In the genomic region with DNA sequence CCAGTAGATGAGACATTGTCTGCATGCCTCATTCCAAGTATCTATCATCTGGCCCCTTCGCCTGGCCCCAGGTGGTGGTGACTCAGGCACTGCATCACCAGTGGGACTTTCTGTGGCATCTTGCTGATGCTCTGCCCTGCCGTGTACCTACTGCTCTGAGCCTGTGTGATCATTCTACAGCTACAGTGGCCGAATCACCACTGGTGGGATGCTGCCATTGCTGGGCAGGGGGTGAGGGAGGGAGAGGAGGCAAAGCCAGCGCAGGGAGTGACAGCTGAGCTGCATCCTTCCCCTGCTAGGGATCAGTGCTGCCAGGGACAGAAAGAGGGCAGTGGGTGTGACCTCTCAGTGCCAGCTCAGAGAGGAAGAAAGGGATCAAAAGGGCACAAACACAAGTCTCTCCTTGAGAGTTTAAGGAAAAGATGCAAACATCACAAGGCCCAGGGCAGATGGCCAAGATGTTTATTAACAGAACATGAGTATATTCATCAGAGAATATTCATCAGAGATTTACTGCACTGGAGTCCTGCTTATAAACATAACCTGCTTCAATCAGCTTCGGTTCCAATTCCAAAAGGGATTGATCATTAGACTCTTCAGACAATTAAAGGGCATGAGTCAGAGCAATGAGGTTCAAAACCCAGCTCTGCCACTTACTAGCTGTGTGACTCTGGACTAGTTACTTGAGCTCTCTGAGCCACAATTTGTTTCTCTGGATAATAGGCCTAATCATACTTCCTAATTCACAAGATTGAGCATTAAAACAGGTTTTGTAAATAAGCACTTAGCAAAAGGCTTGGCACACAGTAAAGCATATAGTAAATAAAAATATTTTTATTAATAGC, we compare ENCODE assay signal across 8 cellular contexts.
DNase-seq lines count a peak whose midpoint lies in the region; ATAC-seq and TF ChIP-seq lines count a peak whose summit lies in the region.

No MANE protein-coding gene starts in this region.

- H3K4me3 Mint-ChIP-seq in activated T-cell treated with anti-CD3 and anti-CD28 coated beads, Interleukin-2, amount 50 U/mL, for 24 hours = peak overlapping the region; percentile 37
- H3K4me3 Mint-ChIP-seq in naive thymus-derived CD4-positive, alpha-beta T cell = peak overlapping the region in 1 of 10 donors; percentile 8

- H3K9me3 ChIP-seq in naive thymus-derived CD4-positive, alpha-beta T cell (ENCODE audit: control insufficient read depth in 2 of 3, low read length in 3 of 3) = no peaks in the 10 kb centered on the region
- H3K9me3 ChIP-seq in gastrocnemius medialis = no peaks in the 10 kb centered on the region

- peak; percentile 55 for DNase-seq in AG08395 (ENCODE audit: low spot score)
- peak; percentile 78 for DNase-seq in activated T-cell treated with anti-CD3 and anti-CD28 coated beads, Interleukin-2, amount 50 U/mL, for 24 hours
- DNase-seq in naive thymus-derived CD4-positive, alpha-beta T cell = peak in 1 of 9 donors; percentile 72
- DNase-seq in gastrocnemius medialis = no peak
- no peak for DNase-seq in left ventricle myocardium superior
- no peak for DNase-seq in SK-N-DZ (ENCODE audit: low spot score)

- CTCF ChIA-PET in naive thymus-derived CD4-positive, alpha-beta T cell (lab: Charles Lee) = no interaction called here

- H3K4me3 ChIP-seq in naive thymus-derived CD4-positive, alpha-beta T cell (ENCODE audit: low read length) = no peak overlapping the region
- no peak overlapping the region for H3K4me3 ChIP-seq in gastrocnemius medialis

- no peaks in the 10 kb centered on the region for H3K36me3 ChIP-seq in naive thymus-derived CD4-positive, alpha-beta T cell (ENCODE audit: control insufficient read depth in 2 of 3, insufficient read depth in 3 of 3, low read length in 3 of 3)
- H3K36me3 ChIP-seq in gastrocnemius medialis = no peaks in the 10 kb centered on the region

- no peaks in the 10 kb centered on the region for H3K27me3 ChIP-seq in naive thymus-derived CD4-positive, alpha-beta T cell (ENCODE audit: control insufficient read depth in 2 of 2, insufficient read depth in 2 of 2, low read length in 2 of 2)
- H3K27me3 ChIP-seq in gastrocnemius medialis = no peaks in the 10 kb centered on the region

- no peaks in the 10 kb centered on the region for H3K9me3 Mint-ChIP-seq in activated T-cell treated with anti-CD3 and anti-CD28 coated beads, Interleukin-2, amount 50 U/mL, for 24 hours
- H3K9me3 Mint-ChIP-seq in naive thymus-derived CD4-positive, alpha-beta T cell = no peaks in the 10 kb centered on the region

- TF ChIP-seq POLR2A in gastrocnemius medialis (IDR thresholded peaks at IDR 0.05) = no peak

- H3K4me1 ChIP-seq in naive thymus-derived CD4-positive, alpha-beta T cell (ENCODE audit: control insufficient read depth in 2 of 2, insufficient read depth in 2 of 2, low read length in 2 of 2) = no peaks in the 10 kb centered on the region
- peaks cover 0 to 7% of the 10 kb centered on the region in 2 donors for H3K4me1 ChIP-seq in gastrocnemius medialis

- no peaks in the 10 kb centered on the region for H3K36me3 Mint-ChIP-seq in activated T-cell treated with anti-CD3 and anti-CD28 coated beads, Interleukin-2, amount 50 U/mL, for 24 hours (ENCODE audit: low read depth)
- H3K36me3 Mint-ChIP-seq in naive thymus-derived CD4-positive, alpha-beta T cell = peaks cover 0 to 3% (median 0%) of the 10 kb centered on the region in 5 donors

- intact Hi-C loops in naive thymus-derived CD4-positive, alpha-beta T cell (cut with micrococcal nuclease) = no loop called here
- intact Hi-C loops in gastrocnemius medialis (cut with DNase I; ENCODE audit: low total_unique reads) = no loop called here
- intact Hi-C loops in left ventricle myocardium superior (cut with micrococcal nuclease) = no loop called here

- POLR2A ChIA-PET in naive thymus-derived CD4-positive, alpha-beta T cell (lab: Charles Lee) = no interaction called here

- H3K4me1 Mint-ChIP-seq in activated T-cell treated with anti-CD3 and anti-CD28 coated beads, Interleukin-2, amount 50 U/mL, for 24 hours (ENCODE audit: low read depth) = peaks cover 29% of the 10 kb centered on the region
- peaks cover 0 to 12% (median 0%) of the 10 kb centered on the region in 7 donors for H3K4me1 Mint-ChIP-seq in naive thymus-derived CD4-positive, alpha-beta T cell

- H3K27ac Mint-ChIP-seq in activated T-cell treated with anti-CD3 and anti-CD28 coated beads, Interleukin-2, amount 50 U/mL, for 24 hours = peak overlapping the region; percentile 90
- peak overlapping the region in 2 of 9 donors; percentile 28 to 56 for H3K27ac Mint-ChIP-seq in naive thymus-derived CD4-positive, alpha-beta T cell

- ATAC-seq in HG03342 (IDR thresholded peaks at IDR 0.05; ENCODE audit: unreplicated experiment) (peak; percentile 73), gastrocnemius medialis (no peak), GM18861 (IDR thresholded peaks at IDR 0.05; ENCODE audit: unreplicated experiment) (no peak), left ventricle myocardium superior (no peak)
- peak; percentile 36 for ATAC-seq in naive thymus-derived CD4-positive, alpha-beta T cell

- H3K27me3 Mint-ChIP-seq in activated T-cell treated with anti-CD3 and anti-CD28 coated beads, Interleukin-2, amount 50 U/mL, for 24 hours = peaks cover 4% of the 10 kb centered on the region
- peaks cover 0 to 8% (median 0%) of the 10 kb centered on the region in 5 donors for H3K27me3 Mint-ChIP-seq in naive thymus-derived CD4-positive, alpha-beta T cell

- no peak overlapping the region for H3K27ac ChIP-seq in naive thymus-derived CD4-positive, alpha-beta T cell (ENCODE audit: low read depth, low read length)
- no peak overlapping the region for H3K27ac ChIP-seq in gastrocnemius medialis

- in situ Hi-C loops in gastrocnemius medialis (cut with MboI; ENCODE audit: low sequenced_read_pairs in 4 of 4) = no loop called here

- TF ChIP-seq CTCF in gastrocnemius medialis (IDR thresholded peaks at IDR 0.05 in 4 of 5, conservative IDR thresholded peaks at IDR 0.05 in 1 of 5) = no peak

Comparison
In these comparisons a context has a peak if more than half of its experiments do, and no peak if none do; other contexts are left out.
1. DNase-seq: peak in AG08395 (single experiment) and activated T-cell treated with anti-CD3 and anti-CD28 coated beads, Interleukin-2, amount 50 U/mL, for 24 hours (single experiment); none in gastrocnemius medialis (0 of 2), left ventricle myocardium superior (single experiment) and SK-N-DZ (single experiment).
2. ATAC-seq: peak in HG03342 (single experiment) and naive thymus-derived CD4-positive, alpha-beta T cell (single experiment); none in gastrocnemius medialis (0 of 2), GM18861 (single experiment) and left ventricle myocardium superior (single experiment).